Comparison of ENCODE assay signal across 1 cellular context in genomic region chr14:73633517-73634332, GRCh38.
TF ChIP-seq lines count a peak whose summit lies in the region.

No MANE protein-coding gene starts in this region.

TF ChIP-seq in A549, 52 proteins besides CTCF, POLR2A, EP300 and RAD21 (continued from another document):
- no peak for TF ChIP-seq NFE2L2 (conservative IDR thresholded peaks at IDR 0.05; ENCODE audit: low read length)
